Comparison of ENCODE assay signal across 15 cellular contexts in the genomic region with DNA sequence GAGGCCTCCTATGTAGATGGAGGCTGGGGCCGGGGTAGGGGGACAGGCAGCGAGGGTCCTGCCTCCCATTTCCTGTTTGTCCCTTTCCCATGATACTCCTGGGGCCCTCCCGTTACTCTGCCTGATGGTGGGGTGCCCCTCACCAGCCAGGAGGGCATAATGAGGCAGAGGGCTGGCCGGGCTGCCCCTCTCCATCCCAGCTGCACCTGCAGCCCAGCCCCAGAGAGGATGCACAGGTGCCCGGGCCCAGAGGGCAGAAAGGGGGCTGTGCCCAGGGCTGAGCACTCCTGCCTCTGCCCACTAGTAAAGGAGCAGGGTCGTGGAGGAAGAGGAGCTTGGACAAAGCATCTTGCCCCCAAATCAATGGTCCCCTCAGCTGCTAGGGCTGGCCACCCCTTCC. TPM values are rescaled to one million over a fixed set of nuclear protein-coding genes. Genes with fewer than 3 reads are reported as not detected.
DNase-seq lines count a peak whose midpoint lies in the region; ATAC-seq and TF ChIP-seq lines count a peak whose summit lies in the region.
"Had no signal": no experiment of that assay in that cellular context is flagged by ENCODE, and none has a peak within 500 bp of the region (broad histone marks: within the 10 kb centered on the region; RNA-seq: fewer than 3 reads in every experiment).

No MANE protein-coding gene starts in this region.

- WGBS in right cardiac atrium, result 65% methylated on average over 6 of the region's 6 CpGs
- 61 to 71% methylated on average over 6 of the region's 6 CpGs for WGBS in heart right ventricle, 2 donors

- H3K4me3 ChIP-seq in right cardiac atrium (ENCODE audit: low read length) (no peak overlapping the region), heart right ventricle (no peak overlapping the region), HEK293 (ENCODE audit: low read depth, low read length) (no peak overlapping the region)
- H3K4me3 ChIP-seq: K562 had no signal

- no peaks in the 10 kb centered on the region for H3K36me3 Mint-ChIP-seq in type B pancreatic cell
- no peaks in the 10 kb centered on the region for H3K36me3 Mint-ChIP-seq in activated CD8-positive, alpha-beta memory T cell treated with anti-CD3 and anti-CD28 coated beads, Interleukin-2, amount 10 ng/mL, durations not matched to agents 7 days and 5 days

- POLR2A ChIA-PET in HEK293 (lab: Yijun Ruan, JAX), result no interaction called here

- H3K27ac ChIP-seq in right cardiac atrium (ENCODE audit: low read length) (no peak overlapping the region), heart right ventricle (no peak overlapping the region), HEK293 (ENCODE audit: extremely low read depth, low read depth, low read length) (no peak overlapping the region)

- intact Hi-C loops in right cardiac atrium (cut with DNase I) (loop anchor here in 1 of 4 donors (10.0 kb wide), 1 partner anchor 266 kb away; no protein-coding TSS in a partner anchor), heart right ventricle (cut with DNase I) (loop anchor here in 1 of 10 donors (10.0 kb wide), 1 partner anchor 416 kb away; no protein-coding TSS in a partner anchor)

- DNase-seq in right cardiac atrium (peak in 2 of 3 donors; percentile 17 to 24), heart right ventricle (no peak), type B pancreatic cell (ENCODE audit: extremely low spot score, unreplicated experiment) (peak; percentile 62)
- DNase-seq in activated CD8-positive, alpha-beta memory T cell treated with anti-CD3 and anti-CD28 coated beads, Interleukin-2, amount 10 ng/mL, durations not matched to agents 7 days and 5 days, result no peak
- DNase-seq: 8988T; C1 segment of cervical spinal cord; Caco-2; CD4-positive, alpha-beta T cell; H9; IMR-90 had no signal

- no peaks in the 10 kb centered on the region for H3K27me3 ChIP-seq in right cardiac atrium (ENCODE audit: control insufficient read depth, insufficient read depth)
- peaks cover 0 to 17% (median 0%) of the 10 kb centered on the region in 7 donors for H3K27me3 ChIP-seq in heart right ventricle

- no peaks in the 10 kb centered on the region for H3K27me3 Mint-ChIP-seq in type B pancreatic cell
- peaks cover 6% of the 10 kb centered on the region for H3K27me3 Mint-ChIP-seq in activated CD8-positive, alpha-beta memory T cell treated with anti-CD3 and anti-CD28 coated beads, Interleukin-2, amount 10 ng/mL, durations not matched to agents 7 days and 5 days

- H3K9me3 Mint-ChIP-seq in type B pancreatic cell, result no peaks in the 10 kb centered on the region
- H3K9me3 Mint-ChIP-seq in activated CD8-positive, alpha-beta memory T cell treated with anti-CD3 and anti-CD28 coated beads, Interleukin-2, amount 10 ng/mL, durations not matched to agents 7 days and 5 days (ENCODE audit: low read depth), result no peaks in the 10 kb centered on the region
- H3K9me3 Mint-ChIP-seq: CD4-positive, alpha-beta T cell; H9 had no signal

- no peaks in the 10 kb centered on the region for H3K4me1 Mint-ChIP-seq in type B pancreatic cell (ENCODE audit: unreplicated experiment)
- H3K4me1 Mint-ChIP-seq in activated CD8-positive, alpha-beta memory T cell treated with anti-CD3 and anti-CD28 coated beads, Interleukin-2, amount 10 ng/mL, durations not matched to agents 7 days and 5 days, result peaks cover 13% of the 10 kb centered on the region

- TF ChIP-seq POLR2A in Raji (IDR thresholded peaks at IDR 0.05; ENCODE audit: insufficient read depth, low read depth, low read length), result 0 out of 2 replicates have a peak, but pooled peaks have one; percentile 10

- H3K4me1 ChIP-seq in right cardiac atrium (ENCODE audit: control insufficient read depth, insufficient read depth, low read length) (no peaks in the 10 kb centered on the region), heart right ventricle (peaks cover 0 to 4% (median 0%) of the 10 kb centered on the region in 9 donors), HEK293 (ENCODE audit: control insufficient read depth, insufficient read depth, low read length) (no peaks in the 10 kb centered on the region)
- H3K4me1 ChIP-seq: Caco-2 had no signal

- no peaks in the 10 kb centered on the region for H3K36me3 ChIP-seq in heart right ventricle
- no peaks in the 10 kb centered on the region for H3K36me3 ChIP-seq in HEK293 (ENCODE audit: control insufficient read depth in 2 of 2, insufficient read depth in 1 of 2, low read length in 2 of 2)

- H3K27ac Mint-ChIP-seq in type B pancreatic cell, result no peak overlapping the region
- H3K27ac Mint-ChIP-seq in activated CD8-positive, alpha-beta memory T cell treated with anti-CD3 and anti-CD28 coated beads, Interleukin-2, amount 10 ng/mL, durations not matched to agents 7 days and 5 days, result no peak overlapping the region
- H3K27ac Mint-ChIP-seq: CD4-positive, alpha-beta T cell; H9 had no signal

- no peaks in the 10 kb centered on the region for H3K9me3 ChIP-seq in right cardiac atrium (ENCODE audit: control insufficient read depth, low read length)
- H3K9me3 ChIP-seq in heart right ventricle, result no peaks in the 10 kb centered on the region
- no peaks in the 10 kb centered on the region for H3K9me3 ChIP-seq in HEK293 (ENCODE audit: control insufficient read depth, insufficient read depth, low read depth, low read length)
- H3K9me3 ChIP-seq: Caco-2 had no signal

- TF ChIP-seq CTCF in heart right ventricle (IDR thresholded peaks at IDR 0.05), result no peak
- TF ChIP-seq CTCF in HEK293 (tag by site-specific recombination; IDR thresholded peaks at IDR 0.05), result no peak
- no peak for TF ChIP-seq CTCF in type B pancreatic cell (conservative IDR thresholded peaks at IDR 0.05)

- ATAC-seq in right cardiac atrium, result no peak
- ATAC-seq in heart right ventricle, result no peak
- no peak for ATAC-seq in GM21528 (IDR thresholded peaks at IDR 0.05; ENCODE audit: low FRiP score, unreplicated experiment)
- ATAC-seq in activated CD8-positive, alpha-beta memory T cell treated with anti-CD3 and anti-CD28 coated beads, Interleukin-2, amount 10 ng/mL, durations not matched to agents 7 days and 5 days, result no peak
- no peak for ATAC-seq in GM19395 (IDR thresholded peaks at IDR 0.05; ENCODE audit: unreplicated experiment)
- ATAC-seq: K562 had no signal

- CTCF ChIA-PET in HEK293 (lab: Yijun Ruan, JAX), result interaction anchor here (0.6 to 18.2 kb wide), 3 partner anchors 49 to 136 kb away, joined by 3 to 461 read pairs (median 3); no protein-coding TSS in a partner anchor
- CTCF ChIA-PET in activated CD8-positive, alpha-beta memory T cell treated with anti-CD3 and anti-CD28 coated beads, Interleukin-2, amount 10 ng/mL, durations not matched to agents 7 days and 5 days (lab: Charles Lee), result interaction anchor here (1.1 kb wide), 2 partner anchors 9 to 10 kb away, joined by 3 to 5 read pairs; a partner anchor contains a TSS

- H3K4me3 Mint-ChIP-seq in type B pancreatic cell, result no peak overlapping the region
- no peak overlapping the region for H3K4me3 Mint-ChIP-seq in activated CD8-positive, alpha-beta memory T cell treated with anti-CD3 and anti-CD28 coated beads, Interleukin-2, amount 10 ng/mL, durations not matched to agents 7 days and 5 days
- H3K4me3 Mint-ChIP-seq: CD4-positive, alpha-beta T cell; H9 had no signal

TF ChIP-seq in HEK293, 187 proteins besides CTCF, POLR2A, EP300 and RAD21:
- TF ChIP-seq, protein P1, sequence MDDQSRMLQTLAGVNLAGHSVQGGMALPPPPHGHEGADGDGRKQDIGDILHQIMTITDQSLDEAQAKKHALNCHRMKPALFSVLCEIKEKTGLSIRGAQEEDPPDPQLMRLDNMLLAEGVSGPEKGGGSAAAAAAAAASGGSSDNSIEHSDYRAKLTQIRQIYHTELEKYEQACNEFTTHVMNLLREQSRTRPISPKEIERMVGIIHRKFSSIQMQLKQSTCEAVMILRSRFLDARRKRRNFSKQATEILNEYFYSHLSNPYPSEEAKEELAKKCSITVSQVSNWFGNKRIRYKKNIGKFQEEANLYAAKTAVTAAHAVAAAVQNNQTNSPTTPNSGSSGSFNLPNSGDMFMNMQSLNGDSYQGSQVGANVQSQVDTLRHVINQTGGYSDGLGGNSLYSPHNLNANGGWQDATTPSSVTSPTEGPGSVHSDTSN (CRISPR knock-in tag; IDR thresholded peaks at IDR 0.05), result no peak
- TF ChIP-seq SP3 (tag by site-specific recombination; IDR thresholded peaks at IDR 0.05) (no peak), ZNF596 (tag by site-specific recombination; IDR thresholded peaks at IDR 0.05) (no peak)
- TF ChIP-seq, protein P2, sequence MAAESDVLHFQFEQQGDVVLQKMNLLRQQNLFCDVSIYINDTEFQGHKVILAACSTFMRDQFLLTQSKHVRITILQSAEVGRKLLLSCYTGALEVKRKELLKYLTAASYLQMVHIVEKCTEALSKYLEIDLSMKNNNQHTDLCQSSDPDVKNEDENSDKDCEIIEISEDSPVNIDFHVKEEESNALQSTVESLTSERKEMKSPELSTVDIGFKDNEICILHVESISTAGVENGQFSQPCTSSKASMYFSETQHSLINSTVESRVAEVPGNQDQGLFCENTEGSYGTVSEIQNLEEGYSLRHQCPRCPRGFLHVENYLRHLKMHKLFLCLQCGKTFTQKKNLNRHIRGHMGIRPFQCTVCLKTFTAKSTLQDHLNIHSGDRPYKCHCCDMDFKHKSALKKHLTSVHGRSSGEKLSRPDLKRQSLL (tag by site-specific recombination; IDR thresholded peaks at IDR 0.05), result no peak
- TF ChIP-seq, protein P3, sequence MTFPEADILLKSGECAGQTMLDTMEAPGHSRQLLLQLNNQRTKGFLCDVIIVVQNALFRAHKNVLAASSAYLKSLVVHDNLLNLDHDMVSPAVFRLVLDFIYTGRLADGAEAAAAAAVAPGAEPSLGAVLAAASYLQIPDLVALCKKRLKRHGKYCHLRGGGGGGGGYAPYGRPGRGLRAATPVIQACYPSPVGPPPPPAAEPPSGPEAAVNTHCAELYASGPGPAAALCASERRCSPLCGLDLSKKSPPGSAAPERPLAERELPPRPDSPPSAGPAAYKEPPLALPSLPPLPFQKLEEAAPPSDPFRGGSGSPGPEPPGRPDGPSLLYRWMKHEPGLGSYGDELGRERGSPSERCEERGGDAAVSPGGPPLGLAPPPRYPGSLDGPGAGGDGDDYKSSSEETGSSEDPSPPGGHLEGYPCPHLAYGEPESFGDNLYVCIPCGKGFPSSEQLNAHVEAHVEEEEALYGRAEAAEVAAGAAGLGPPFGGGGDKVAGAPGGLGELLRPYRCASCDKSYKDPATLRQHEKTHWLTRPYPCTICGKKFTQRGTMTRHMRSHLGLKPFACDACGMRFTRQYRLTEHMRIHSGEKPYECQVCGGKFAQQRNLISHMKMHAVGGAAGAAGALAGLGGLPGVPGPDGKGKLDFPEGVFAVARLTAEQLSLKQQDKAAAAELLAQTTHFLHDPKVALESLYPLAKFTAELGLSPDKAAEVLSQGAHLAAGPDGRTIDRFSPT (tag by site-specific recombination; IDR thresholded peaks at IDR 0.05), result peak; percentile 58

RNA-seq across cellular contexts. Expression of a gene that starts 10.4 kb away (rescaled TPM):
- total RNA-seq in right cardiac atrium, result 10 to 100 TPM in 3 of 4 donors, 1 to 10 TPM in 1; 9.5 to 43.3 (median 34.0) TPM
- polyA plus RNA-seq in right cardiac atrium, result 21.5 TPM
- total RNA-seq in heart right ventricle, result 10 to 100 TPM in 4 of 10 donors, 1 to 10 TPM in 6; 3.2 to 18.3 (median 7.8) TPM
- polyA plus RNA-seq in heart right ventricle, result 10 to 100 TPM in 1 of 2 donors, under 1 TPM in 1; 0.75 to 13.0 TPM
- total RNA-seq in type B pancreatic cell (ENCODE audit: low replicate concordance), result 4.6 and 4.7 TPM in 2 replicates
- under 1 TPM; 0.35 to 0.50 TPM for total RNA-seq in activated CD8-positive, alpha-beta memory T cell treated with anti-CD3 and anti-CD28 coated beads, Interleukin-2, amount 10 ng/mL, durations not matched to agents 7 days and 5 days

Comparison
In these comparisons a context has a peak if more than half of its experiments do, and no peak if none do; other contexts are left out.
1. DNase-seq: peak in right cardiac atrium (2 of 3) and type B pancreatic cell (single experiment); none in heart right ventricle (0 of 2) and activated CD8-positive, alpha-beta memory T cell treated with anti-CD3 and anti-CD28 coated beads, Interleukin-2, amount 10 ng/mL, durations not matched to agents 7 days and 5 days (single experiment).